22 cellular contexts compared by ENCODE assay signal in the genomic region with DNA sequence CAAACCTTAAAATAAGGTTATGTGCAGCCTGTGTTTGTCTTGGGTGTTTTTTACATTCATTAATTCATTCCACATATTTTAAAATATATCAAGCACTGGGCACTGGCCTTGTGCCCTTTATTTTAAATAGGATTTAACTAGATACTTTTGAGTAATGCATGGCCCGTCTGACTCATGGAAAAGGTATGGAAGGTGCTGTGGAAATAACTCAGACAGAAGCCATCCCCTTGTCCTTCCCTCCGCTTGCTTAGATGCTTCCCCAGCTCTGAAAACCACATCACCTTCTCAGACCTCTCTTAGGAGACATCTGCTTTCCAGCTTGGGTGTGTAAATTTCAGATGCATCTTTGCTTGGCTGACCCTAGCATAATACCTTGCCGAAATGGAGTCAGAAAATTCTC. TPM values are rescaled to one million over a fixed set of nuclear protein-coding genes. Genes with fewer than 3 reads are reported as not detected.
DNase-seq lines count a peak whose midpoint lies in the region; FAIRE-seq and TF ChIP-seq lines count a peak whose summit lies in the region.
"Had no signal": no experiment of that assay in that cellular context is flagged by ENCODE, and none has a peak within 500 bp of the region (broad histone marks: within the 10 kb centered on the region; RNA-seq: fewer than 3 reads in every experiment).

No MANE protein-coding gene starts in this region.

- H3K9me3 ChIP-seq in neutrophil (no peaks in the 10 kb centered on the region), osteoblast (ENCODE audit: low read depth, low read length) (no peaks in the 10 kb centered on the region)
- H3K9me3 ChIP-seq: heart right ventricle, lower lobe of right lung, tibial artery had no signal

- H3K4me2 ChIP-seq in osteoblast (ENCODE audit: insufficient read depth, low read length), result no peak overlapping the region

- H3K27me3 ChIP-seq in neutrophil (no peaks in the 10 kb centered on the region), osteoblast (ENCODE audit: insufficient read depth, low read length) (no peaks in the 10 kb centered on the region)
- H3K27me3 ChIP-seq: heart right ventricle, tibial artery had no signal

- DNase-seq in HCEC 1CT, result peak; percentile 3
- peak; percentile 18 for DNase-seq in RPMI7951 (ENCODE audit: low read depth)
- peak; percentile 77 for DNase-seq in epithelial cell of esophagus (ENCODE audit: low read depth)
- DNase-seq in osteoblast (ENCODE audit: insufficient read length, low spot score, missing footprints), result no peak
- no peak for DNase-seq in GM19239 (ENCODE audit: insufficient read length, low spot score)
- no peak for DNase-seq in NOMO-1 treated with DMSO at 0.1 percent for 48 hours (lab: John Stamatoyannopoulos, UW; ENCODE audit: unreplicated experiment)
- no peak for DNase-seq in activated CD4-positive, alpha-beta memory T cell treated with anti-CD3 and anti-CD28 coated beads, Interleukin-2, amount 10 ng/mL, durations not matched to agents 7 days and 5 days
- DNase-seq: activated CD4-positive, alpha-beta T cell treated with anti-CD3 and anti-CD28 coated beads, Interleukin-2, amount 50 U/mL, for 1 hour; activated CD8-positive, alpha-beta memory T cell treated with anti-CD3 and anti-CD28 coated beads, Interleukin-2, amount 50 U/mL, for 48 hours; activated effector memory CD4-positive, alpha-beta T cell treated with anti-CD3 and anti-CD28 coated beads, Interleukin-2, amount 50 U/mL, for 16 hours; AML-193; effector memory CD4-positive, alpha-beta T cell; heart right ventricle; lower lobe of right lung; NCI-H1694; NCI-H2227 treated with DMSO at 0.1 percent for 48 hours; NK-92 treated with Interleukin-12 subunit alpha and Interleukin-12 subunit beta, amount 100 ng/mL, for 24 hours; stimulated activated naive CD4-positive, alpha-beta T cell treated with Interleukin-2 at 50 U/mL for 16 hours; tibial artery had no signal

- no peak for FAIRE-seq in GM19239 (lab: Jason Lieb, UNC)
- FAIRE-seq: H54 had no signal

- TF ChIP-seq CTCF in epithelial cell of esophagus (IDR thresholded peaks at IDR 0.05; ENCODE audit: insufficient read depth, low read depth, low read length, missing control alignments) (no peak), neutrophil (IDR thresholded peaks at IDR 0.05) (no peak), osteoblast (IDR thresholded peaks at IDR 0.05; ENCODE audit: extremely low read depth, low read depth, low read length) (no peak)

- POLR2A ChIA-PET in activated CD4-positive, alpha-beta memory T cell treated with anti-CD3 and anti-CD28 coated beads, Interleukin-2, amount 10 ng/mL, durations not matched to agents 7 days and 5 days (lab: Charles Lee), result no interaction called here

- peak overlapping the region; percentile 58 for H3K27ac ChIP-seq in neutrophil
- H3K27ac ChIP-seq in osteoblast (ENCODE audit: low read depth, low read length), result no peak overlapping the region
- H3K27ac ChIP-seq: heart right ventricle, lower lobe of right lung, tibial artery had no signal

- H2AFZ ChIP-seq in osteoblast (ENCODE audit: low read length), result no peak overlapping the region

- H3K9me3 Mint-ChIP-seq in activated CD4-positive, alpha-beta memory T cell treated with anti-CD3 and anti-CD28 coated beads, Interleukin-2, amount 10 ng/mL, durations not matched to agents 7 days and 5 days, result no peaks in the 10 kb centered on the region

- H3K4me1 Mint-ChIP-seq in activated CD4-positive, alpha-beta memory T cell treated with anti-CD3 and anti-CD28 coated beads, Interleukin-2, amount 10 ng/mL, durations not matched to agents 7 days and 5 days, result no peaks in the 10 kb centered on the region

- peaks cover 2% of the 10 kb centered on the region for H4K20me1 ChIP-seq in osteoblast (ENCODE audit: insufficient read depth, low read length)

- H3K79me2 ChIP-seq in osteoblast (ENCODE audit: insufficient read depth, low read length), result no peaks in the 10 kb centered on the region

- H3K36me3 ChIP-seq in neutrophil (peaks cover 10% of the 10 kb centered on the region), osteoblast (ENCODE audit: insufficient read depth, low read length) (no peaks in the 10 kb centered on the region)
- H3K36me3 ChIP-seq: heart right ventricle, lower lobe of right lung, tibial artery had no signal

- no peak overlapping the region for H3K4me3 Mint-ChIP-seq in activated CD4-positive, alpha-beta memory T cell treated with anti-CD3 and anti-CD28 coated beads, Interleukin-2, amount 10 ng/mL, durations not matched to agents 7 days and 5 days

- H3K27me3 Mint-ChIP-seq in activated CD4-positive, alpha-beta memory T cell treated with anti-CD3 and anti-CD28 coated beads, Interleukin-2, amount 10 ng/mL, durations not matched to agents 7 days and 5 days, result no peaks in the 10 kb centered on the region

- CTCF ChIA-PET in activated CD4-positive, alpha-beta memory T cell treated with anti-CD3 and anti-CD28 coated beads, Interleukin-2, amount 10 ng/mL, durations not matched to agents 7 days and 5 days (lab: Charles Lee), result no interaction called here

- H3K27ac Mint-ChIP-seq in activated CD4-positive, alpha-beta memory T cell treated with anti-CD3 and anti-CD28 coated beads, Interleukin-2, amount 10 ng/mL, durations not matched to agents 7 days and 5 days, result no peak overlapping the region

- H3K36me3 Mint-ChIP-seq in activated CD4-positive, alpha-beta memory T cell treated with anti-CD3 and anti-CD28 coated beads, Interleukin-2, amount 10 ng/mL, durations not matched to agents 7 days and 5 days (ENCODE audit: low read depth), result no peaks in the 10 kb centered on the region

- H3K4me1 ChIP-seq in neutrophil (ENCODE audit: control insufficient read depth in 1 of 2, insufficient read depth in 1 of 2, low read depth in 1 of 2, low read length in 1 of 2), result peaks cover 18 to 28% of the 10 kb centered on the region in 2 experiments
- no peaks in the 10 kb centered on the region for H3K4me1 ChIP-seq in osteoblast (ENCODE audit: insufficient read depth, low read length)
- H3K4me1 ChIP-seq: heart right ventricle, lower lobe of right lung, tibial artery had no signal

- no peak overlapping the region for H3K4me3 ChIP-seq in epithelial cell of esophagus (ENCODE audit: low read length)
- no peak overlapping the region for H3K4me3 ChIP-seq in neutrophil (ENCODE audit: low read depth in 1 of 2, low read length in 1 of 2)
- H3K4me3 ChIP-seq in osteoblast (ENCODE audit: insufficient read depth, low read length), result no peak overlapping the region
- H3K4me3 ChIP-seq: heart right ventricle, lower lobe of right lung, tibial artery had no signal

RNA-seq across cellular contexts. Expression of a gene that starts 30.5 kb away (rescaled TPM):
- total RNA-seq in RPMI7951 (2014; rRNA removed; shearing (Covaris generic)), result not detected in 2 replicates
- under 0.01 TPM in 1 of 2 replicates, not detected in the other for total RNA-seq in osteoblast
- total RNA-seq in activated CD4-positive, alpha-beta memory T cell treated with anti-CD3 and anti-CD28 coated beads, Interleukin-2, amount 10 ng/mL, durations not matched to agents 7 days and 5 days, result not detected
- total RNA-seq: myocyte had no signal

Comparison
In these comparisons a context has a peak if more than half of its experiments do, and no peak if none do; other contexts are left out.
1. DNase-seq: peak in HCEC 1CT (single experiment), RPMI7951 (single experiment) and epithelial cell of esophagus (single experiment); none in osteoblast (single experiment), GM19239 (single experiment), NOMO-1 treated with DMSO at 0.1 percent for 48 hours (single experiment) and activated CD4-positive, alpha-beta memory T cell treated with anti-CD3 and anti-CD28 coated beads, Interleukin-2, amount 10 ng/mL, durations not matched to agents 7 days and 5 days (single experiment).